8 cellular contexts compared by ENCODE assay signal in the genomic region with DNA sequence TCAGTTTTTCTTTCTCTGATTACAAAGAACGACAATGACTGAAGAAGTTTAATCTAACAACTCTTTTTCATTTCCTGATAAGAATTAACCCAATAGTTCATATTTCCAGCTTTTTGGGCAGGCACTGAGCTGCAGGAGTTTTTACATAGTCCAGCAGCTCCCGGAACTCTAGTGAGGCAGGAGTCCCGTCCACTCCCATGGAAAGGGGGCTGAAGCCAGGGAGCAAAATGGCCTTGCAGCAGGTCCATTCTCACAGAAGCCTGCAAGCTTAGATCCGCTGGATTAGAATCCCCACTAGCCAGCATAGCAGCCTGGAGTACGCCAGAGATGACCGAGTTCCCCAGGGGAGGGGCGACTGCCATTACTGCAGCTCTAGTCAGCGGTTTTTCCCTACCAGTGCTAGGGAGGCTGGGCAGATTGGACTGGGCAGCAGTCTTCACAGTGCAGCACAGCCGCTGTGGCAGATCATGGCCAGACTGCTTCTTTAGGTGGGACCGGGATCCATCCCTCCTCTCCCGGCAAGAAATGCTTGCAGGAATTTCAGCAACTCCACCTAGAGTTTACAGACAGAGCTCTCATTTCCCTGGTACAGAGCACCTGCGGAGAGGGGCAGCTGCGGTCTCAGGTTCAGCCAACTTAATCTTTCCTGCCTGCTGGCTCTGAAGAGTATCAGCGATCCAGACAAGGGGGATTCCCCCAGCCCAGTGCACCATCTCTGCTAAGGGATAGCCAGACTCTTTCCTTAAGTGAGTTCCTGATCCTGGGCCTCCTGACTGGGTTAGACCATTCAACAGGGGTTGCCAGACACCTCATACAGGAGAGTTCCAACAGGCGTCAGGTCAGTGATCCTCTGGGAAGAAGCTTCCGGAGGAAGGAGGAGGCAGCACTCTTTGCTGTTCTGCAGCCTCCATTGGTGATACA. TPM values are rescaled to one million over a fixed set of nuclear protein-coding genes. Genes with fewer than 3 reads are reported as not detected.
DNase-seq lines count a peak whose midpoint lies in the region; ATAC-seq and TF ChIP-seq lines count a peak whose summit lies in the region.

No MANE protein-coding gene starts in this region.

- POLR2A ChIA-PET in activated CD4-positive, alpha-beta memory T cell treated with anti-CD3 and anti-CD28 coated beads for 36 hours (lab: Charles Lee): interaction anchor here (2.5 kb wide), 1 partner anchor 74 kb away, joined by 4 read pairs; no protein-coding TSS in a partner anchor

- no peaks in the 10 kb centered on the region for H3K27me3 ChIP-seq in heart left ventricle

- peak overlapping the region in 11 of 12 donors; percentile 23 to 81 (median 62) for H3K4me3 ChIP-seq in heart left ventricle

- H3K4me1 ChIP-seq in heart left ventricle: peaks cover 0 to 36% (median 14%) of the 10 kb centered on the region in 12 donors

- peaks cover 27% of the 10 kb centered on the region for H3K9me3 Mint-ChIP-seq in activated CD4-positive, alpha-beta memory T cell treated with anti-CD3 and anti-CD28 coated beads for 36 hours

- peak overlapping the region; percentile 89 for H3K4me3 Mint-ChIP-seq in activated CD4-positive, alpha-beta memory T cell treated with anti-CD3 and anti-CD28 coated beads for 36 hours

- TF ChIP-seq POLR2A in heart left ventricle (IDR thresholded peaks at IDR 0.05): no peak

- peaks cover 35% of the 10 kb centered on the region for H3K4me1 Mint-ChIP-seq in activated CD4-positive, alpha-beta memory T cell treated with anti-CD3 and anti-CD28 coated beads for 36 hours (ENCODE audit: low read depth)

- H3K27ac Mint-ChIP-seq in activated CD4-positive, alpha-beta memory T cell treated with anti-CD3 and anti-CD28 coated beads for 36 hours: peak overlapping the region; percentile 92

- intact Hi-C loops in activated CD4-positive, alpha-beta memory T cell treated with anti-CD3 and anti-CD28 coated beads for 36 hours (cut with micrococcal nuclease): loop anchor here (1.0 to 10.0 kb wide), 5 partner anchors 51 to 326 kb away; no protein-coding TSS in a partner anchor
- intact Hi-C loops in heart left ventricle (cut with DNase I) (loop anchor here in 3 of 10 donors (5.0 to 10.0 kb wide), 2 partner anchors 66 to 78 kb away; a partner anchor contains a TSS), sciatic nerve (cut with DNase I) (no loop called here)

- DNase-seq in DMS53 (lab: John Stamatoyannopoulos, UW) (peak; percentile 77), heart left ventricle (peak; percentile 29 to 63 (median 36)), sciatic nerve (ENCODE audit: low spot score) (peak; percentile 60), NCI-H1694 treated with DMSO at 0.1 percent for 48 hours (lab: John Stamatoyannopoulos, UW) (no peak)
- no peak for DNase-seq in activated CD4-positive, alpha-beta memory T cell treated with anti-CD3 and anti-CD28 coated beads for 36 hours

- CTCF ChIA-PET in activated CD4-positive, alpha-beta memory T cell treated with anti-CD3 and anti-CD28 coated beads for 36 hours (lab: Charles Lee): interaction anchor here (1.2 to 1.4 kb wide), 2 partner anchors 32 to 360 kb away, joined by 3 read pairs; no protein-coding TSS in a partner anchor

- peaks cover 0 to 7% (median 0%) of the 10 kb centered on the region in 9 donors for H3K36me3 ChIP-seq in heart left ventricle

- H3K9me3 ChIP-seq in heart left ventricle: peaks cover 0 to 26% (median 9%) of the 10 kb centered on the region in 12 donors

- WGBS in heart left ventricle, 4 donors: 41 to 61% (median 55%) methylated on average over 9 to 16 of the region's 16 CpGs

- TF ChIP-seq CTCF in heart left ventricle (IDR thresholded peaks at IDR 0.05): no peak

- peak overlapping the region; percentile 51 to 97 (median 86) for H3K27ac ChIP-seq in heart left ventricle

- ATAC-seq in HG03460 (IDR thresholded peaks at IDR 0.05; ENCODE audit: unreplicated experiment) (peak; percentile 5), heart left ventricle (peak in 3 of 4 donors; percentile 66 to 82 (median 79)), sciatic nerve (peak; percentile 79), HG03439 (IDR thresholded peaks at IDR 0.05; ENCODE audit: unreplicated experiment) (no peak), HG02938 (IDR thresholded peaks at IDR 0.05; ENCODE audit: unreplicated experiment) (no peak)

- no peaks in the 10 kb centered on the region for H3K27me3 Mint-ChIP-seq in activated CD4-positive, alpha-beta memory T cell treated with anti-CD3 and anti-CD28 coated beads for 36 hours

- peaks cover 26% of the 10 kb centered on the region for H3K36me3 Mint-ChIP-seq in activated CD4-positive, alpha-beta memory T cell treated with anti-CD3 and anti-CD28 coated beads for 36 hours

RNA-seq across cellular contexts. Expression of a gene that starts 0.7 kb away (rescaled TPM):
- total RNA-seq in activated CD4-positive, alpha-beta memory T cell treated with anti-CD3 and anti-CD28 coated beads for 36 hours: 10 to 100 TPM; 58.2 to 58.3 TPM
- total RNA-seq in heart left ventricle: 10 to 100 TPM in 7 of 9 donors, 1 to 10 TPM in 2; 7.6 to 74.5 (median 11.2) TPM
- polyA plus RNA-seq in heart left ventricle: 10 to 100 TPM in 1 of 2 donors, 1 to 10 TPM in 1; 8.1 to 14.9 TPM
- total RNA-seq in sciatic nerve: 68.1 TPM

RNA-seq across cellular contexts. Expression of a gene that starts 53.9 kb away (rescaled TPM):
- total RNA-seq in activated CD4-positive, alpha-beta memory T cell treated with anti-CD3 and anti-CD28 coated beads for 36 hours: not detected
- total RNA-seq in heart left ventricle (1 to 10 TPM in 1 of 9 donors, under 1 TPM in 1, not detected in 7; 0.45 to 2.7 TPM), sciatic nerve (0.76 TPM)
- polyA plus RNA-seq in heart left ventricle: under 1 TPM in 1 of 2 donors, not detected in 1; 0.10 TPM

Comparison
In these comparisons a context has a peak if more than half of its experiments do, and no peak if none do; other contexts are left out.
1. DNase-seq: peak in DMS53 (single experiment), heart left ventricle (5 of 5) and sciatic nerve (single experiment); none in activated CD4-positive, alpha-beta memory T cell treated with anti-CD3 and anti-CD28 coated beads for 36 hours (single experiment) and NCI-H1694 treated with DMSO at 0.1 percent for 48 hours (single experiment).
2. ATAC-seq: peak in HG03460 (single experiment), heart left ventricle (3 of 4) and sciatic nerve (single experiment); none in HG03439 (single experiment) and HG02938 (single experiment).